1 cellular context compared by ENCODE assay signal in genomic region chr22:19579880-19580279, GRCh38.
TF ChIP-seq lines count a peak whose summit lies in the region.

No MANE protein-coding gene starts in this region.

TF ChIP-seq in endothelial cell of umbilical vein, 7 proteins besides CTCF, POLR2A, EP300 and RAD21 (continued from another document):
- TF ChIP-seq EZH2 (IDR thresholded peaks at IDR 0.05; ENCODE audit: borderline replicate concordance, low read depth, low read length, severe bottlenecking): no peak
